ENCODE assay signal across 27 cellular contexts in the genomic region with DNA sequence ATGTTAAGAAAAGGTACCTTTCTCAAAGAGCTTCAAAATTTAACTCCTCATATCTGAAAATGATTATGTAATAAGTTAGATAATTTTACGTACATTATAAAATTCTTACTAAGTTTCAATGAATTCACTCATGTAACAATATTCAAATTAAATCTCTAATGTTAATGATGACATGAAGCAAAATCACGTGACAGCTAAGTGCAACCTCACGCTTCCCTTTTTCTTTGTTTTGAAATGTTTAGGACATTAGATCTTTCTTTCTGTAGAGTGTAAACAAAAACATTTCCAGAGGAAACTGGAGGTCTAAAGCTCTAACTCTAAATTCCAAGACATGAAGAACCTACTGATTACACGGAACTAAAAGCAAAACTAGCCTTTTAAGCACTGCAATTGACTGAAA.
DNase-seq lines count a peak whose midpoint lies in the region; ATAC-seq, FAIRE-seq and TF ChIP-seq lines count a peak whose summit lies in the region.
"Had no signal": no experiment of that assay in that cellular context is flagged by ENCODE, and none has a peak within 500 bp of the region (broad histone marks: within the 10 kb centered on the region; RNA-seq: fewer than 3 reads in every experiment).

No MANE protein-coding gene starts in this region.

- H4K20me1 ChIP-seq in DOHH2 (ENCODE audit: control insufficient read depth, insufficient read depth, low read depth, low read length), result no peaks in the 10 kb centered on the region
- H4K20me1 ChIP-seq in K562 (replicated peaks; ENCODE audit: control insufficient read depth, insufficient read depth, low read length), result no peaks in the 10 kb centered on the region

- peak overlapping the region; percentile 65 for H3K4me3 Mint-ChIP-seq in neural crest cell
- no peak overlapping the region for H3K4me3 Mint-ChIP-seq in activated T-helper 1 cell treated with anti-CD3 and anti-CD28 coated beads, Interleukin-12 subunit alpha, Interleukin-12 subunit beta, Interleukin-2, Interleukin-4 antibody, amounts not matched to agents 30 ng/mL and 10 ng/mL and 1 ng/mL, durations not matched to agents 14 hours and 24 hours and 36 hours
- H3K4me3 Mint-ChIP-seq: activated CD4-positive, alpha-beta T cell treated with anti-CD3 and anti-CD28 coated beads, Interleukin-2, amount 10 ng/mL, durations not matched to agents 24 days and 14 days; naive B cell had no signal

- no peak for TF ChIP-seq POLR2A in NB4 (IDR thresholded peaks at IDR 0.05; ENCODE audit: extremely low read depth, insufficient read length)
- no peak for TF ChIP-seq POLR2A in K562 (conservative IDR thresholded peaks at IDR 0.05)

- H3K4me1 ChIP-seq in DOHH2 (ENCODE audit: control insufficient read depth, low read length) (peaks cover 14% of the 10 kb centered on the region), K562 (replicated peaks in 1 of 2; ENCODE audit: control insufficient read depth in 2 of 2, insufficient read depth in 2 of 2, low read length in 2 of 2) (no peaks in the 10 kb centered on the region)
- H3K4me1 ChIP-seq: breast epithelium had no signal

- no peak for TF ChIP-seq CTCF in DOHH2 (IDR thresholded peaks at IDR 0.05; ENCODE audit: low read depth, low read length, poor library complexity, severe bottlenecking)
- TF ChIP-seq CTCF in NB4 (IDR thresholded peaks at IDR 0.05; ENCODE audit: low read depth, low read length), result no peak
- TF ChIP-seq CTCF in K562 (IDR thresholded peaks at IDR 0.05 in 2 of 3, conservative IDR thresholded peaks at IDR 0.05 in 1 of 3; ENCODE audit: insufficient read depth in 2 of 3, low read depth in 1 of 3, low read length in 3 of 3), result no peak
- TF ChIP-seq CTCF in neural crest cell (conservative IDR thresholded peaks at IDR 0.05), result no peak

- H2AFZ ChIP-seq in K562 (ENCODE audit: low read depth, low read length), result no peak overlapping the region

- intact Hi-C loops in K562 (cut with micrococcal nuclease), result no loop called here
- intact Hi-C loops in activated T-helper 1 cell treated with anti-CD3 and anti-CD28 coated beads, Interleukin-12 subunit alpha, Interleukin-12 subunit beta, Interleukin-2, Interleukin-4 antibody, amounts not matched to agents 30 ng/mL and 10 ng/mL and 1 ng/mL, durations not matched to agents 14 hours and 24 hours and 36 hours (cut with micrococcal nuclease), result no loop called here

- H3K27ac ChIP-seq in DOHH2 (ENCODE audit: low read depth, low read length) (no peak overlapping the region), K562 (ENCODE audit: extremely low read depth, low read depth, low read length) (no peak overlapping the region)
- H3K27ac ChIP-seq: breast epithelium, pancreas had no signal

- CTCF ChIA-PET in K562 (lab: Yijun Ruan, JAX; ENCODE audit: low intra/inter-chr PET ratio), result no interaction called here

- H3K9ac ChIP-seq in K562 (ENCODE audit: insufficient read depth in 1 of 2, low read depth in 2 of 2, low read length in 2 of 2), result no peak overlapping the region
- H3K9ac ChIP-seq: SK-N-SH had no signal

- H3K79me2 ChIP-seq in DOHH2 (ENCODE audit: control insufficient read depth, low read length), result no peaks in the 10 kb centered on the region
- H3K79me2 ChIP-seq in K562 (ENCODE audit: control insufficient read depth, insufficient read depth, low read length), result no peaks in the 10 kb centered on the region

- no peak for TF ChIP-seq RAD21 in K562 (CRISPR knock-in tag; conservative IDR thresholded peaks at IDR 0.05 in 1 of 2, IDR thresholded peaks at IDR 0.05 in 1 of 2)

- peak overlapping the region; percentile 17; the same call in 1 of the 2 replicates for H3K4me2 ChIP-seq in DOHH2 (ENCODE audit: low read length)
- no peak overlapping the region for H3K4me2 ChIP-seq in K562 (ENCODE audit: insufficient read depth, low read length)
- H3K4me2 ChIP-seq: SK-N-SH, smooth muscle cell had no signal

- no peaks in the 10 kb centered on the region for H3F3A ChIP-seq in DOHH2 (ENCODE audit: control insufficient read depth, insufficient read depth)

- POLR2A ChIA-PET in K562 (lab: Yijun Ruan, JAX), result interaction anchor here (0.5 kb wide), 1 partner anchor 22 kb away, joined by 3 read pairs; no protein-coding TSS in a partner anchor

- TF ChIP-seq EP300 in K562 (IDR thresholded peaks at IDR 0.05; ENCODE audit: low read length), result no peak

- no peaks in the 10 kb centered on the region for H3K9me3 Mint-ChIP-seq in neural crest cell
- no peaks in the 10 kb centered on the region for H3K9me3 Mint-ChIP-seq in activated T-helper 1 cell treated with anti-CD3 and anti-CD28 coated beads, Interleukin-12 subunit alpha, Interleukin-12 subunit beta, Interleukin-2, Interleukin-4 antibody, amounts not matched to agents 30 ng/mL and 10 ng/mL and 1 ng/mL, durations not matched to agents 14 hours and 24 hours and 36 hours
- H3K9me3 Mint-ChIP-seq: activated CD4-positive, alpha-beta T cell treated with anti-CD3 and anti-CD28 coated beads, Interleukin-2, amount 10 ng/mL, durations not matched to agents 24 days and 14 days; naive B cell had no signal

- peaks cover 14% of the 10 kb centered on the region for H3K27me3 Mint-ChIP-seq in neural crest cell (ENCODE audit: low read depth)
- H3K27me3 Mint-ChIP-seq in activated T-helper 1 cell treated with anti-CD3 and anti-CD28 coated beads, Interleukin-12 subunit alpha, Interleukin-12 subunit beta, Interleukin-2, Interleukin-4 antibody, amounts not matched to agents 30 ng/mL and 10 ng/mL and 1 ng/mL, durations not matched to agents 14 hours and 24 hours and 36 hours (ENCODE audit: insufficient read depth), result no peaks in the 10 kb centered on the region
- H3K27me3 Mint-ChIP-seq: activated CD4-positive, alpha-beta T cell treated with anti-CD3 and anti-CD28 coated beads, Interleukin-2, amount 10 ng/mL, durations not matched to agents 24 days and 14 days; naive B cell had no signal

- H3K36me3 ChIP-seq in DOHH2 (ENCODE audit: control insufficient read depth, low read length), result peaks cover 5% of the 10 kb centered on the region; the same call in 1 of the 2 replicates
- H3K36me3 ChIP-seq in K562 (ENCODE audit: control insufficient read depth, insufficient read depth, low read length), result peaks cover 7% of the 10 kb centered on the region; the same call in 1 of the 3 replicates
- H3K36me3 ChIP-seq: BE2C, breast epithelium, pancreas had no signal

- BruUV-seq in K562 (replicated peaks; lab: Mats Ljungman, UMichigan), result no TSS peak

- H3K9me2 ChIP-seq in DOHH2 (replicated peaks; ENCODE audit: control insufficient read depth, low read length), result no peaks in the 10 kb centered on the region
- H3K9me2 ChIP-seq: SK-N-SH had no signal

- H3K27me3 ChIP-seq in DOHH2 (ENCODE audit: control insufficient read depth, low read length) (no peaks in the 10 kb centered on the region), K562 (ENCODE audit: control insufficient read depth in 2 of 2, insufficient read depth in 2 of 2, low read length in 2 of 2) (no peaks in the 10 kb centered on the region)
- H3K27me3 ChIP-seq: BE2C, breast epithelium, pancreas had no signal

- ATAC-seq in K562 (no peak), GM19467 (IDR thresholded peaks at IDR 0.05; ENCODE audit: unreplicated experiment) (no peak), GM21717 (IDR thresholded peaks at IDR 0.05; ENCODE audit: unreplicated experiment) (no peak)
- ATAC-seq: HCT116 had no signal

- no peak overlapping the region for H3K4me3 ChIP-seq in DOHH2 (ENCODE audit: low read length)
- H3K4me3 ChIP-seq in NB4 (ENCODE audit: low read depth, low read length), result peak overlapping the region; percentile 49
- H3K4me3 ChIP-seq in K562, result no peak overlapping the region
- H3K4me3 ChIP-seq: breast epithelium, pancreas, smooth muscle cell had no signal

- in situ Hi-C loops in K562 (cut with MboI), result no loop called here

- no peaks in the 10 kb centered on the region for H3K9me3 ChIP-seq in DOHH2 (ENCODE audit: control insufficient read depth, insufficient read depth, low read length)
- H3K9me3 ChIP-seq in K562 (replicated peaks; ENCODE audit: control insufficient read depth, insufficient read depth, low read depth, low read length), result no peaks in the 10 kb centered on the region
- H3K9me3 ChIP-seq: BE2C, breast epithelium, pancreas, SK-N-SH had no signal

- peaks cover 7% of the 10 kb centered on the region for H3K36me3 Mint-ChIP-seq in neural crest cell (ENCODE audit: low read depth)
- H3K36me3 Mint-ChIP-seq in activated T-helper 1 cell treated with anti-CD3 and anti-CD28 coated beads, Interleukin-12 subunit alpha, Interleukin-12 subunit beta, Interleukin-2, Interleukin-4 antibody, amounts not matched to agents 30 ng/mL and 10 ng/mL and 1 ng/mL, durations not matched to agents 14 hours and 24 hours and 36 hours (ENCODE audit: low read depth), result peaks cover 4% of the 10 kb centered on the region

- H3K27ac Mint-ChIP-seq in neural crest cell (ENCODE audit: unreplicated experiment), result peak overlapping the region; percentile 29
- H3K27ac Mint-ChIP-seq in activated T-helper 1 cell treated with anti-CD3 and anti-CD28 coated beads, Interleukin-12 subunit alpha, Interleukin-12 subunit beta, Interleukin-2, Interleukin-4 antibody, amounts not matched to agents 30 ng/mL and 10 ng/mL and 1 ng/mL, durations not matched to agents 14 hours and 24 hours and 36 hours, result no peak overlapping the region
- H3K27ac Mint-ChIP-seq: activated CD4-positive, alpha-beta T cell treated with anti-CD3 and anti-CD28 coated beads, Interleukin-2, amount 10 ng/mL, durations not matched to agents 24 days and 14 days had no signal

- 90% methylated on average over 4 of the region's 4 CpGs for WGBS in K562 (ENCODE audit: insufficient coverage, low coverage, missing lambda C conversion rate)

- peaks cover 52% of the 10 kb centered on the region for H3K4me1 Mint-ChIP-seq in neural crest cell
- H3K4me1 Mint-ChIP-seq in activated T-helper 1 cell treated with anti-CD3 and anti-CD28 coated beads, Interleukin-12 subunit alpha, Interleukin-12 subunit beta, Interleukin-2, Interleukin-4 antibody, amounts not matched to agents 30 ng/mL and 10 ng/mL and 1 ng/mL, durations not matched to agents 14 hours and 24 hours and 36 hours (ENCODE audit: low read depth), result no peaks in the 10 kb centered on the region
- H3K4me1 Mint-ChIP-seq: activated CD4-positive, alpha-beta T cell treated with anti-CD3 and anti-CD28 coated beads, Interleukin-2, amount 10 ng/mL, durations not matched to agents 24 days and 14 days had no signal

- FAIRE-seq in K562 (lab: Jason Lieb, UNC), result peak; percentile 11
- FAIRE-seq: GM12892, pancreas had no signal

- DNase-seq in NB4 (ENCODE audit: low read depth) (no peak), K562 (ENCODE audit: extremely low read depth in 1 of 4, low spot score in 3 of 4) (no peak), neural crest cell (ENCODE audit: low read depth, low spot score) (no peak), 8988T (no peak)
- no peak for DNase-seq in activated T-helper 1 cell treated with anti-CD3 and anti-CD28 coated beads, Interleukin-12 subunit alpha, Interleukin-12 subunit beta, Interleukin-2, Interleukin-4 antibody, amounts not matched to agents 30 ng/mL and 10 ng/mL and 1 ng/mL, durations not matched to agents 14 hours and 24 hours and 36 hours (ENCODE audit: low spot score)
- DNase-seq: activated CD4-positive, alpha-beta T cell treated with anti-CD3 and anti-CD28 coated beads, Interleukin-2, amount 10 ng/mL, durations not matched to agents 24 days and 14 days; activated naive CD4-positive, alpha-beta T cell treated with Interleukin-2 at 50 U/mL for 16 hours; activated T-cell treated with anti-CD3 and anti-CD28 coated beads, Interleukin-2, amount 50 U/mL, for 48 hours; amniotic stem cell; COR-L47; cortex of kidney; DND-41; naive B cell; NCI-H1436 treated with DMSO at 0.1 percent for 48 hours; NCI-H2107; pancreas; RPMI8226; SK-N-SH; T-helper 2 cell had no signal

- H3K9me1 ChIP-seq in K562 (ENCODE audit: control insufficient read depth, insufficient read depth, low read length), result no peaks in the 10 kb centered on the region
